In genomic region chr13:49998714-49999624, GRCh38 we compare ENCODE assay signal across 7 cellular contexts. TPM values are rescaled to one million over a fixed set of nuclear protein-coding genes. Genes with fewer than 3 reads are reported as not detected.
DNase-seq lines count a peak whose midpoint lies in the region; ATAC-seq, FAIRE-seq and TF ChIP-seq lines count a peak whose summit lies in the region.

No MANE protein-coding gene starts in this region.

- H3K9ac ChIP-seq in skeletal muscle satellite cell (ENCODE audit: low read depth, low read length) = peak overlapping the region; percentile 99

- no peak for FAIRE-seq in small intestine (lab: Jason Lieb, UNC)

- 76 to 87% (median 85%) methylated on average over 22 of the region's 22 CpGs for WGBS in small intestine, 3 donors

- H3K4me1 ChIP-seq in Panc1 (ENCODE audit: control insufficient read depth, insufficient read depth, low read length) = peaks cover 18% of the 10 kb centered on the region
- peaks cover 39% of the 10 kb centered on the region for H3K4me1 ChIP-seq in skeletal muscle satellite cell (ENCODE audit: control insufficient read depth, insufficient read depth, low read length)
- peaks cover 2 to 7% of the 10 kb centered on the region in 2 donors for H3K4me1 ChIP-seq in small intestine (ENCODE audit: control insufficient read depth in 2 of 2, insufficient read depth in 1 of 2, low read depth in 1 of 2, low read length in 1 of 2)

- DNase-seq in H7 (peak; percentile 71), Panc1 (ENCODE audit: low read depth, low spot score) (no peak), fibroblast of villous mesenchyme (ENCODE audit: low read depth) (no peak), hippocampal formation (lab: John Stamatoyannopoulos, UW) (no peak), small intestine (no peak)

- in situ Hi-C loops in Panc1 (cut with HindIII; ENCODE audit: low pct_unique_long_range_greater_than_20kb, low sequenced_read_pairs) = no loop called here

- H3K9me3 ChIP-seq in Panc1 (ENCODE audit: control insufficient read depth, insufficient read depth, low read depth, low read length) (no peaks in the 10 kb centered on the region), skeletal muscle satellite cell (replicated peaks; ENCODE audit: low read length) (no peaks in the 10 kb centered on the region), small intestine (ENCODE audit: control insufficient read depth, low read depth) (no peaks in the 10 kb centered on the region)

- BruUV-seq in Panc1 (replicated peaks; lab: Mats Ljungman, UMichigan) = no TSS peak

- 0 out of 2 replicates have a peak overlapping the region, but pooled peaks have one; percentile 34 for H3K27ac ChIP-seq in Panc1 (ENCODE audit: low read length)
- no peak overlapping the region for H3K27ac ChIP-seq in small intestine (ENCODE audit: low read depth in 1 of 2, low read length in 1 of 2)

- CTCF ChIA-PET in Panc1 (lab: Charles Lee) = no interaction called here

- H3K27me3 ChIP-seq in H7 (ENCODE audit: control insufficient read depth, insufficient read depth, low read length) = peaks cover 3% of the 10 kb centered on the region; the same call in 1 of the 2 replicates
- no peaks in the 10 kb centered on the region for H3K27me3 ChIP-seq in Panc1 (ENCODE audit: control insufficient read depth, insufficient read depth, low read length)
- no peaks in the 10 kb centered on the region for H3K27me3 ChIP-seq in skeletal muscle satellite cell (ENCODE audit: control insufficient read depth, insufficient read depth, low read length)
- H3K27me3 ChIP-seq in small intestine (ENCODE audit: control insufficient read depth in 2 of 2, insufficient read depth in 2 of 2, low read length in 2 of 2) = no peaks in the 10 kb centered on the region

- peak overlapping the region; percentile 82 for H3K4me2 ChIP-seq in skeletal muscle satellite cell (ENCODE audit: low read length)

- H3K4me3 ChIP-seq in H7 (ENCODE audit: insufficient read depth, low read depth, low read length) (no peak overlapping the region), Panc1 (ENCODE audit: low read depth in 2 of 2, low read length in 2 of 2) (peak overlapping the region in 1 of 2 experiments; percentile 67; a peak in 2 of 4 replicates), fibroblast of villous mesenchyme (ENCODE audit: low read depth, low read length) (peak overlapping the region; percentile 90), skeletal muscle satellite cell (ENCODE audit: low read length) (peak overlapping the region; percentile 99), small intestine (ENCODE audit: low read depth in 1 of 2, low read length in 2 of 2) (no peak overlapping the region)

- peaks cover 2% of the 10 kb centered on the region; the same call in 1 of the 2 replicates for H3K36me3 ChIP-seq in H7 (replicated peaks; ENCODE audit: control insufficient read depth, insufficient read depth, low read length)
- peaks cover 15% of the 10 kb centered on the region for H3K36me3 ChIP-seq in Panc1 (ENCODE audit: control insufficient read depth, insufficient read depth, low read length)
- H3K36me3 ChIP-seq in skeletal muscle satellite cell (ENCODE audit: insufficient read depth, low read length) = peaks cover 37% of the 10 kb centered on the region
- peaks cover 0 to 3% of the 10 kb centered on the region in 2 donors for H3K36me3 ChIP-seq in small intestine (ENCODE audit: control insufficient read depth in 2 of 2, insufficient read depth in 2 of 2, low read length in 2 of 2)

- intact Hi-C loops in Panc1 (cut with micrococcal nuclease; ENCODE audit: unreplicated experiment) = no loop called here

- TF ChIP-seq CTCF in Panc1 (IDR thresholded peaks at IDR 0.05) (no peak), fibroblast of villous mesenchyme (IDR thresholded peaks at IDR 0.05; ENCODE audit: insufficient read depth, low read depth, low read length) (no peak)

- ATAC-seq in Panc1 = no peak
- ATAC-seq in GM21576 (IDR thresholded peaks at IDR 0.05; ENCODE audit: unreplicated experiment) = no peak

- POLR2A ChIA-PET in Panc1 (lab: Charles Lee) = interaction anchor here (0.6 kb wide), 2 partner anchors 18 to 127 kb away, joined by 3 to 4 read pairs; no protein-coding TSS in a partner anchor

RNA-seq across cellular contexts. Expression of gene TRIM13, which starts 2.1 kb away (rescaled TPM):
- total RNA-seq in H7 (2014; rRNA removed; shearing (Covaris generic)) = 22.7 and 29.4 TPM in 2 replicates
- total RNA-seq in Panc1 (2021; ENCODE audit: unreplicated experiment) (22.4 TPM), fibroblast of villous mesenchyme (24.5 and 41.9 TPM in 2 replicates)
- 11.0 TPM for polyA plus RNA-seq in Panc1 (2012; ENCODE audit: insufficient read length)
- 16.2 and 17.7 TPM in 2 replicates for total RNA-seq in skeletal muscle satellite cell (2012; rRNA removed)
- polyA plus RNA-seq in small intestine = 10 to 100 TPM in 2 of 3 donors, 1 to 10 TPM in 1; 9.2 to 10.9 (median 10.8) TPM

RNA-seq across cellular contexts. Expression of gene KCNRG, which starts 16.3 kb away (rescaled TPM):
- 0.33 and 1.0 TPM in 2 replicates for total RNA-seq in H7 (2014; rRNA removed; shearing (Covaris generic))
- 0.31 TPM for total RNA-seq in Panc1 (2021; ENCODE audit: unreplicated experiment)
- 0.38 TPM for polyA plus RNA-seq in Panc1 (2012; ENCODE audit: insufficient read length)
- total RNA-seq in fibroblast of villous mesenchyme = 2.6 and 4.3 TPM in 2 replicates
- 2.0 TPM in 1 of 2 replicates, not detected in the other for total RNA-seq in skeletal muscle satellite cell (2012; rRNA removed)
- polyA plus RNA-seq in small intestine = under 1 TPM in 1 of 3 donors, not detected in 2; 0.36 TPM

Comparison
In these comparisons a context has a peak if more than half of its experiments do, and no peak if none do; other contexts are left out.
1. H3K4me3 ChIP-seq: peak in fibroblast of villous mesenchyme (single experiment) and skeletal muscle satellite cell (single experiment); none in H7 (single experiment) and small intestine (0 of 2).